Comparison of ENCODE assay signal across 8 cellular contexts in genomic region chr15:50425219-50425618, GRCh38. TPM values are rescaled to one million over a fixed set of nuclear protein-coding genes. Genes with fewer than 3 reads are reported as not detected.
DNase-seq lines count a peak whose midpoint lies in the region; ATAC-seq and TF ChIP-seq lines count a peak whose summit lies in the region.

No MANE protein-coding gene starts in this region.

- H3K4me3 ChIP-seq in esophagus squamous epithelium, result peak overlapping the region; percentile 60 to 91 (median 83)

- 8 to 11% methylated on average over 5 of the region's 5 CpGs for WGBS in esophagus squamous epithelium, 2 donors

- H3K27me3 ChIP-seq in esophagus squamous epithelium, result no peaks in the 10 kb centered on the region

- no peak for TF ChIP-seq CTCF in esophagus squamous epithelium (IDR thresholded peaks at IDR 0.05)

- H3K36me3 ChIP-seq in ES-I3 (ENCODE audit: insufficient read depth, low read length) (peaks cover 3% of the 10 kb centered on the region; the same call in 1 of the 2 replicates), esophagus squamous epithelium (peaks cover 0 to 19% (median 0%) of the 10 kb centered on the region in 3 donors)

- DNase-seq in RPMI8226 (peak; percentile 23), esophagus squamous epithelium (lab: John Stamatoyannopoulos, UW) (no peak), pons (ENCODE audit: low spot score) (peak; percentile 10), DMS153 (lab: John Stamatoyannopoulos, UW) (no peak), DMS 273 treated with DMSO at 0.1 percent for 48 hours (lab: John Stamatoyannopoulos, UW) (no peak)

- H3K9me3 ChIP-seq in ES-I3 (ENCODE audit: control insufficient read depth, insufficient read depth, low read length) (no peaks in the 10 kb centered on the region), esophagus squamous epithelium (no peaks in the 10 kb centered on the region)

- H3K27ac ChIP-seq in esophagus squamous epithelium, result peak overlapping the region in 3 of 4 donors; percentile 87 to 93 (median 93)

- H3K9ac ChIP-seq in ES-I3 (ENCODE audit: low read depth, low read length), result peak overlapping the region; percentile 99

- ATAC-seq in HG02840 (IDR thresholded peaks at IDR 0.05; ENCODE audit: low FRiP score, unreplicated experiment) (no peak), GM21825 (IDR thresholded peaks at IDR 0.05; ENCODE audit: unreplicated experiment) (no peak)

- no peak for TF ChIP-seq POLR2A in esophagus squamous epithelium (IDR thresholded peaks at IDR 0.05)

- intact Hi-C loops in esophagus squamous epithelium (cut with DNase I), result no loop called here

- H3K4me1 ChIP-seq in ES-I3 (ENCODE audit: insufficient read depth, low read length) (no peaks in the 10 kb centered on the region), esophagus squamous epithelium (peaks cover 0 to 51% (median 14%) of the 10 kb centered on the region in 3 donors)

RNA-seq across cellular contexts. Expression of gene USP8, which starts 1.0 kb away (rescaled TPM):
- 10 to 100 TPM; 32.3 to 48.1 (median 43.8) TPM for total RNA-seq in esophagus squamous epithelium

Comparison
In these comparisons a context has a peak if more than half of its experiments do, and no peak if none do; other contexts are left out.
1. DNase-seq: peak in RPMI8226 (single experiment) and pons (single experiment); none in esophagus squamous epithelium (single experiment), DMS153 (single experiment) and DMS 273 treated with DMSO at 0.1 percent for 48 hours (single experiment).